In the genomic region with DNA sequence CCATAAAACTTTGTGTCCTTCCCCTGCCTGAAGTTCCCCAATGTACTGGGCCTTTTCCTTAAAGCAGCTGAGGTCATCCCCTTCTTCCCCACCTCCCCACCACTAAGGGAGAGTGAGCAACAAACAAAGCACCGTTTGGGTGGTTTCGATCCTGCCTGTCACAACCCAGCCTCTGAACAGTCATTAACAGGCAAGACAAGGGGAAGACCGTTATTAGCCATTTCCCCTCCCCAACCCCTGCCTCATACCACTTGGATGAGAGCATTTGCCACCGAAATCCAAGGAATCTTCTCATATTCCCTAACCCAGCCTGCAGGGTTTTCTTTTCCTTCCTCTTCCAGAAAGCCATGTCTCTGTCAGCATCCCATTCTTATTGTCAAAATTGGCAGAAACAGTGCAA, we compare ENCODE assay signal across 22 cellular contexts.
A peak's percentile ranks its signal among the peaks of the same experiment; 100 is the strongest.
DNase-seq lines count a peak whose midpoint lies in the region; ATAC-seq and TF ChIP-seq lines count a peak whose summit lies in the region.
"Had no signal": no experiment of that assay in that cellular context is flagged by ENCODE, and none has a peak within 500 bp of the region (broad histone marks: within the 10 kb centered on the region; RNA-seq: fewer than 3 reads in every experiment).

No MANE protein-coding gene starts in this region.

- H3K4me2 ChIP-seq in neuronal stem cell (ENCODE audit: insufficient read depth, low read length, poor library complexity, severe bottlenecking): no peak overlapping the region

- no peak overlapping the region for H3K9ac ChIP-seq in neuronal stem cell (ENCODE audit: low read depth, low read length, poor library complexity)

- H3K4me3 Mint-ChIP-seq in effector memory CD8-positive, alpha-beta T cell: no peak overlapping the region
- H3K4me3 Mint-ChIP-seq in chondrocyte (ENCODE audit: unreplicated experiment): no peak overlapping the region
- H3K4me3 Mint-ChIP-seq: activated CD4-positive, alpha-beta memory T cell treated with anti-CD3 and anti-CD28 coated beads for 36 hours; activated naive CD8-positive, alpha-beta T cell; brain; natural killer cell; stimulated activated effector memory CD8-positive, alpha-beta T cell treated with anti-CD3 and anti-CD28 coated beads, Interleukin-12 subunit alpha, Interleukin-12 subunit beta, amount 100 ng/mL, for 72 hours; WTC11 had no signal

- TF ChIP-seq CTCF in BJ (IDR thresholded peaks at IDR 0.05; ENCODE audit: insufficient read depth, low read depth, low read length) (no peak), chondrocyte (IDR thresholded peaks at IDR 0.05) (no peak)

- no peak overlapping the region for H2BK5ac ChIP-seq in neuronal stem cell (ENCODE audit: low read length)

- H3K4me1 ChIP-seq in neuronal stem cell (ENCODE audit: control insufficient read depth in 2 of 2, insufficient read depth in 1 of 2, low read depth in 1 of 2, low read length in 2 of 2): no peaks in the 10 kb centered on the region
- H3K4me1 ChIP-seq: pancreas had no signal

- no peaks in the 10 kb centered on the region for H3K9me3 ChIP-seq in neuronal stem cell (replicated peaks in 1 of 2; ENCODE audit: control insufficient read depth in 2 of 2, insufficient read depth in 1 of 2, low read depth in 1 of 2, low read length in 2 of 2)

- H3K4ac ChIP-seq in neuronal stem cell (ENCODE audit: low read length): no peak overlapping the region

- H3K27me3 ChIP-seq in BJ (ENCODE audit: control insufficient read depth, insufficient read depth, low read length) (no peaks in the 10 kb centered on the region), neuronal stem cell (ENCODE audit: control insufficient read depth in 3 of 3, insufficient read depth in 3 of 3, low read depth in 1 of 3, low read length in 3 of 3) (no peaks in the 10 kb centered on the region)
- H3K27me3 ChIP-seq: pancreas had no signal

- CTCF ChIA-PET in BJ (lab: Yijun Ruan, JAX): interaction anchor here (0.7 kb wide), 1 partner anchor 805 kb away, joined by 3 read pairs; no protein-coding TSS in a partner anchor

- H3K18ac ChIP-seq in neuronal stem cell (ENCODE audit: low read length): no peak overlapping the region

- H2BK15ac ChIP-seq in neuronal stem cell (ENCODE audit: low read length): no peak overlapping the region

- H3K36me3 ChIP-seq in BJ (ENCODE audit: control insufficient read depth, insufficient read depth, low read length) (no peaks in the 10 kb centered on the region), neuronal stem cell (replicated peaks in 1 of 2; ENCODE audit: control insufficient read depth in 2 of 2, insufficient read depth in 2 of 2, low read length in 2 of 2) (no peaks in the 10 kb centered on the region)
- H3K36me3 ChIP-seq: pancreas had no signal

- peaks cover 4% of the 10 kb centered on the region for H3K36me3 Mint-ChIP-seq in effector memory CD8-positive, alpha-beta T cell (ENCODE audit: insufficient read depth)
- peaks cover 2% of the 10 kb centered on the region for H3K36me3 Mint-ChIP-seq in chondrocyte (ENCODE audit: low read depth)
- H3K36me3 Mint-ChIP-seq: activated CD4-positive, alpha-beta memory T cell treated with anti-CD3 and anti-CD28 coated beads for 36 hours; stimulated activated effector memory CD8-positive, alpha-beta T cell treated with anti-CD3 and anti-CD28 coated beads, Interleukin-12 subunit alpha, Interleukin-12 subunit beta, amount 100 ng/mL, for 72 hours; WTC11 had no signal

- H2AFZ ChIP-seq in neuronal stem cell (ENCODE audit: low read length): no peak overlapping the region

- H3K9me3 Mint-ChIP-seq in effector memory CD8-positive, alpha-beta T cell: peaks cover 7 to 13% of the 10 kb centered on the region in 2 donors
- peaks cover 19% of the 10 kb centered on the region for H3K9me3 Mint-ChIP-seq in chondrocyte (ENCODE audit: low read depth)

- DNase-seq in BJ (ENCODE audit: low read depth) (peak; percentile 24), LHCN-M2 (ENCODE audit: low read depth) (peak; percentile 59), dermis blood vessel endothelial cell (peak; percentile 1), myocyte (ENCODE audit: low read depth) (peak; percentile 30), neuronal stem cell (ENCODE audit: low spot score) (no peak), NCI-H1092 (lab: John Stamatoyannopoulos, UW) (no peak), chondrocyte (ENCODE audit: low spot score) (no peak)
- DNase-seq in effector memory CD8-positive, alpha-beta T cell: no peak
- DNase-seq: activated CD4-positive, alpha-beta memory T cell treated with anti-CD3 and anti-CD28 coated beads for 36 hours; activated CD8-positive, alpha-beta memory T cell treated with anti-CD3 and anti-CD28 coated beads, Interleukin-2, amount 50 U/mL, for 48 hours; glutamatergic neuron; natural killer cell; NCI-H146; NCI-H446 treated with DMSO at 0.1 percent for 48 hours; pancreas; substantia nigra; T1000 had no signal

- no CpG with 5 or more reads among the region's 4 CpGs for WGBS in neuronal stem cell (ENCODE audit: extremely low coverage in 2 of 2, insufficient read length in 2 of 2, insufficient replicate concordance in 1 of 2), 2 donors

- peaks cover 0 to 31% of the 10 kb centered on the region in 2 donors for H3K27me3 Mint-ChIP-seq in effector memory CD8-positive, alpha-beta T cell
- no peaks in the 10 kb centered on the region for H3K27me3 Mint-ChIP-seq in chondrocyte (ENCODE audit: low read depth)
- H3K27me3 Mint-ChIP-seq: activated CD4-positive, alpha-beta memory T cell treated with anti-CD3 and anti-CD28 coated beads for 36 hours; activated naive CD8-positive, alpha-beta T cell had no signal

- no peak overlapping the region for H3K23ac ChIP-seq in neuronal stem cell (ENCODE audit: low read depth, low read length, poor library complexity)

- POLR2A ChIA-PET in BJ (lab: Charles Lee): no interaction called here

- no peak overlapping the region for H2AK5ac ChIP-seq in neuronal stem cell (ENCODE audit: low read depth, low read length)

- H4K8ac ChIP-seq in neuronal stem cell (ENCODE audit: low read depth, low read length): no peak overlapping the region

- H3K27ac ChIP-seq in neuronal stem cell (replicated peaks; ENCODE audit: low read length): no peak overlapping the region
- H3K27ac ChIP-seq: C4-2B, pancreas had no signal

- H3K79me1 ChIP-seq in neuronal stem cell (ENCODE audit: low read depth, low read length): no peaks in the 10 kb centered on the region

- H2BK120ac ChIP-seq in neuronal stem cell (ENCODE audit: low read depth, low read length): no peak overlapping the region

- no peak overlapping the region for H3K14ac ChIP-seq in neuronal stem cell (ENCODE audit: low read length)

- no peak overlapping the region for H4K91ac ChIP-seq in neuronal stem cell (ENCODE audit: low read depth, low read length, poor library complexity)

- H3K4me3 ChIP-seq in BJ (ENCODE audit: low read depth, low read length) (no peak overlapping the region), neuronal stem cell (ENCODE audit: low read length in 2 of 2) (no peak overlapping the region)
- H3K4me3 ChIP-seq: pancreas had no signal

- no peak overlapping the region for H3K27ac Mint-ChIP-seq in effector memory CD8-positive, alpha-beta T cell
- no peak overlapping the region for H3K27ac Mint-ChIP-seq in chondrocyte (ENCODE audit: unreplicated experiment)
- H3K27ac Mint-ChIP-seq: activated CD4-positive, alpha-beta memory T cell treated with anti-CD3 and anti-CD28 coated beads for 36 hours; activated naive CD8-positive, alpha-beta T cell; brain; natural killer cell; stimulated activated effector memory CD8-positive, alpha-beta T cell treated with anti-CD3 and anti-CD28 coated beads, Interleukin-12 subunit alpha, Interleukin-12 subunit beta, amount 100 ng/mL, for 72 hours; WTC11 had no signal

- no peaks in the 10 kb centered on the region for H3K4me1 Mint-ChIP-seq in effector memory CD8-positive, alpha-beta T cell (ENCODE audit: low read depth in 2 of 2)
- peaks cover 8% of the 10 kb centered on the region for H3K4me1 Mint-ChIP-seq in chondrocyte (ENCODE audit: low read depth)
- H3K4me1 Mint-ChIP-seq: brain; natural killer cell; stimulated activated effector memory CD8-positive, alpha-beta T cell treated with anti-CD3 and anti-CD28 coated beads, Interleukin-12 subunit alpha, Interleukin-12 subunit beta, amount 100 ng/mL, for 72 hours; WTC11 had no signal

- H2BK12ac ChIP-seq in neuronal stem cell (ENCODE audit: low read length): no peak overlapping the region

- no peak for ATAC-seq in effector memory CD8-positive, alpha-beta T cell (replicated peaks)
- ATAC-seq: natural killer cell; pancreas; stimulated activated effector memory CD8-positive, alpha-beta T cell treated with anti-CD3 and anti-CD28 coated beads, Interleukin-12 subunit alpha, Interleukin-12 subunit beta, amount 100 ng/mL, for 72 hours; WTC11 had no signal

Comparison
In these comparisons a context has a peak if more than half of its experiments do, and no peak if none do; other contexts are left out.
1. DNase-seq: peak in BJ (single experiment), LHCN-M2 (single experiment), dermis blood vessel endothelial cell (single experiment) and myocyte (single experiment); none in neuronal stem cell (single experiment), effector memory CD8-positive, alpha-beta T cell (0 of 3), NCI-H1092 (single experiment) and chondrocyte (single experiment).